Comparison of ENCODE assay signal across 8 cellular contexts in the genomic region with DNA sequence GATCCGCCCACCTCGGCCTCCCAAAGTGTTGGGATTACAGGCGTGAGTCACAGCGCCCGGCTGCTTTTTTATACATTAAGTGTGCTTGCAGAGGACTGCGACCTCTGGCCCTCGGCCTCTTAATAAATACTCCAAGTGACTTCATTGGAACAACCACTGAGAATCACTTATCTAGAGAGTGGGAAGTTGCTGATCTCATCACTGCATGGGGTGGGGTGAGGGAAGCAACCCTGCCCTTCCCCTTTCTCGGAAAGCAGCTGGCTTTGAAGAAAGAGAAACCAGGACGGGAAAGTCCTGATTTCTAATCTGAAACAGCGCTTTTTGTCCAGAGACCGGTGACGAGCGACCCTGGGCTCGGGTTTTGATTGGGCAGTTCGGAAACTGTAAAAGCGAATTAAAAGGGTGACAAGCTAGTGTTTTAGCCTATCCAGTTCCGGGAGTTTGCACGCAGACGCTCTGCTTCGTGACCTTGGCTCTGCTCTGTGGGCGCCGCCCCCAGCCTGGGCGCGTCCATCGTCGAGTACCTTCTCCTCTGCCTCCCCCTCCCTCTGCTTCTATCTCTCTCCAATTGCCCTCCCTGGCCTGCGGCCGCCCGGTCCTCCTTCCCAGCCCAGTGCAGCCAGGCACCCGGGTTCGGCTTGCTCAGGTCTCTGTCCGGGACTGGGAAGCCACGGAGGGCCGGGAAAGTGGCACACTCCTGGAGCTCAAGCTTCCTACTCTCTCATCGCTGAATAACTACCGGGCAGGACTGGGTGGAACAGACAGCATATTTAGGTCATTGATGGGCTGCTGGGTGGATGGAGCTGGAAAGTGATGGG. TPM values are rescaled to one million over a fixed set of nuclear protein-coding genes. Genes with fewer than 3 reads are reported as not detected.
DNase-seq lines count a peak whose midpoint lies in the region; ATAC-seq, FAIRE-seq and TF ChIP-seq lines count a peak whose summit lies in the region.

No MANE protein-coding gene starts in this region.

- intact Hi-C loops in adrenal gland (cut with DNase I): no loop called here
- intact Hi-C loops in cardiac septum (cut with DNase I): loop anchor here (1.0 to 10.0 kb wide), 4 partner anchors 17 to 304 kb away; a partner anchor contains a TSS

- peaks cover 9 to 34% of the 10 kb centered on the region in 2 donors for H3K4me1 ChIP-seq in adrenal gland (replicated peaks in 1 of 2)
- H3K4me1 ChIP-seq in parathyroid adenoma: peaks cover 6% of the 10 kb centered on the region
- H3K4me1 ChIP-seq in tibial nerve: peaks cover 0 to 54% (median 30%) of the 10 kb centered on the region in 4 donors

- peak; percentile 97 for FAIRE-seq in GM12892 (lab: Jason Lieb, UNC)

- peak overlapping the region; percentile 78 for H2AFZ ChIP-seq in parathyroid adenoma

- H3K9ac ChIP-seq in parathyroid adenoma: peak overlapping the region; percentile 21

- peak; percentile 94 to 97 for TF ChIP-seq EP300 in tibial nerve (IDR thresholded peaks at IDR 0.05)

- TF ChIP-seq POLR2A in GM12892 (IDR thresholded peaks at IDR 0.05; ENCODE audit: low read depth, low read length) (peak; percentile 86), adrenal gland (IDR thresholded peaks at IDR 0.05) (peak; percentile 93 to 95), tibial nerve (IDR thresholded peaks at IDR 0.05) (peak; percentile 84 to 91)

- no peaks in the 10 kb centered on the region for H3K27me3 ChIP-seq in adrenal gland
- no peaks in the 10 kb centered on the region for H3K27me3 ChIP-seq in parathyroid adenoma (ENCODE audit: control insufficient read depth, insufficient read depth, low read length)
- no peaks in the 10 kb centered on the region for H3K27me3 ChIP-seq in tibial nerve

- DNase-seq in GM12892 (ENCODE audit: insufficient read length): peak; percentile 47
- DNase-seq in NCI-H1436 treated with DMSO at 0.1 percent for 48 hours (lab: John Stamatoyannopoulos, UW): peak; percentile 95
- DNase-seq in T follicular helper cell (ENCODE audit: low read depth): peak; percentile 92
- peak; percentile 95 to 100 (median 98) for DNase-seq in adrenal gland
- DNase-seq in cardiac septum (ENCODE audit: low spot score): peak; percentile 98
- DNase-seq in tibial nerve (ENCODE audit: low spot score in 2 of 2): peak; percentile 94 to 98

- H3K4me3 ChIP-seq in adrenal gland (peak overlapping the region; percentile 54 to 74 (median 57)), parathyroid adenoma (ENCODE audit: low read depth, low read length) (peak overlapping the region; percentile 97), tibial nerve (peak overlapping the region; percentile 63 to 89 (median 82))

- H3K4me2 ChIP-seq in parathyroid adenoma (ENCODE audit: low read length): peak overlapping the region; percentile 84

- H3K36me3 ChIP-seq in adrenal gland (replicated peaks in 1 of 2) (peaks cover 0 to 6% of the 10 kb centered on the region in 2 donors), parathyroid adenoma (ENCODE audit: control insufficient read depth, insufficient read depth, low read length) (no peaks in the 10 kb centered on the region), tibial nerve (peaks cover 0 to 8% (median 0%) of the 10 kb centered on the region in 3 donors)

- ATAC-seq in HG02852 (IDR thresholded peaks at IDR 0.05; ENCODE audit: unreplicated experiment): peak; percentile 66

- H3K27ac ChIP-seq in adrenal gland (peak overlapping the region; percentile 90 to 99 (median 96)), parathyroid adenoma (peak overlapping the region; percentile 94), tibial nerve (peak overlapping the region; percentile 94 to 100 (median 96))

- peak in 1 of 6 experiments; percentile 9 for TF ChIP-seq CTCF in adrenal gland (IDR thresholded peaks at IDR 0.05)
- no peak for TF ChIP-seq CTCF in parathyroid adenoma (IDR thresholded peaks at IDR 0.05)
- TF ChIP-seq CTCF in tibial nerve (IDR thresholded peaks at IDR 0.05): peak in 1 of 5 experiments; percentile 31

- H3K79me2 ChIP-seq in parathyroid adenoma: no peaks in the 10 kb centered on the region

- H3K9me3 ChIP-seq in adrenal gland (replicated peaks in 1 of 3) (no peaks in the 10 kb centered on the region), parathyroid adenoma (ENCODE audit: control insufficient read depth, low read length) (no peaks in the 10 kb centered on the region), tibial nerve (no peaks in the 10 kb centered on the region)

- WGBS in adrenal gland, 4 donors: 0 to 1% (median 1%) methylated on average over 29 to 36 of the region's 36 CpGs
- WGBS in tibial nerve, 2 donors: 0% methylated on average over 35 to 36 of the region's 36 CpGs

RNA-seq across cellular contexts. Expression of a gene that starts 7.5 kb away (rescaled TPM):
- polyA plus RNA-seq in GM12892 (2012; ENCODE audit: missing spikeins): 41.6 TPM
- total RNA-seq in adrenal gland (10 to 100 TPM in 6 of 8 donors, 1 to 10 TPM in 2; 7.2 to 38.8 (median 19.2) TPM), cardiac septum (70.7 TPM), tibial nerve (10 to 100 TPM; 11.7 to 27.1 (median 19.3) TPM)
- polyA plus RNA-seq in adrenal gland: 10 to 100 TPM; 16.9 to 34.7 (median 18.3) TPM

RNA-seq across cellular contexts. Expression of a gene that starts 17.5 kb away (rescaled TPM):
- polyA plus RNA-seq in GM12892 (2012; ENCODE audit: missing spikeins): 10,745 TPM
- total RNA-seq in adrenal gland (1,000 to 10,000 TPM; 1,793 to 6,421 (median 3,354) TPM), cardiac septum (904 TPM), tibial nerve (1,000 to 10,000 TPM; 2,056 to 2,934 (median 2,402) TPM)
- polyA plus RNA-seq in adrenal gland: 1,000 to 10,000 TPM; 1,063 to 5,117 (median 1,725) TPM

RNA-seq across cellular contexts. Expression of a gene that starts 17.7 kb away (rescaled TPM):
- polyA plus RNA-seq in GM12892 (2012; ENCODE audit: missing spikeins): 12.6 TPM
- total RNA-seq in adrenal gland: 1 to 10 TPM in 7 of 8 donors, under 1 TPM in 1; 0.42 to 5.6 (median 2.7) TPM
- polyA plus RNA-seq in adrenal gland: 10 to 100 TPM in 2 of 3 donors, 1 to 10 TPM in 1; 1.3 to 18.3 (median 17.5) TPM
- 1.00 TPM for total RNA-seq in cardiac septum
- under 1 TPM; 0.30 to 0.98 (median 0.86) TPM for total RNA-seq in tibial nerve

Comparison
In these comparisons a context has a peak if more than half of its experiments do, and no peak if none do; other contexts are left out.
1. Peak in every context shown above with its lines: DNase-seq, ATAC-seq, H3K4me3 ChIP-seq and H3K27ac ChIP-seq.
2. DNase-seq: peak in every context shown above with its lines; median percentile 98 in adrenal gland; 98 in cardiac septum; 96 in tibial nerve; 95 in NCI-H1436 treated with DMSO at 0.1 percent for 48 hours; 92 in T follicular helper cell; 47 in GM12892.